ENCODE assay signal across 27 cellular contexts in the genomic region with DNA sequence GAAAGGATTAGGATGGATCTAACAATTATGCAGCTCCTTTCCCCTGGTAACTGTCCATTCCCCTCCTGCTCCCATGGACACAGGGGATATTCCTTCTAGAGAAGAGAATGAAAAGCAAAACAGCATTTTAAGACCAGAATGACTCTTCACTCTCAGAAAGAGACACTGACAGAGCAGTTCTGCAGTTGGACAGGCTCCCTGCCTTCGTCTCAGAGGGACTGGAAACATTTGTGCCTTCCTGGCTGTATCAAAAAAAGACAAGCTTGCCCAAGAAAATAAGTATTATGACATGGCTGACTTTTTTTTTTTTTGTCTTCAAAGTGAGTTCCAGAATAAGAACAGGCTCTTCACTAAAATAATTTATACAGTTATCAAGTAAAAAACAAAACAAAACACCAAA. TPM values are rescaled to one million over a fixed set of nuclear protein-coding genes. Genes with fewer than 3 reads are reported as not detected.
"Had no signal": no experiment of that assay in that cellular context is flagged by ENCODE, and none has a peak within 500 bp of the region (broad histone marks: within the 10 kb centered on the region; RNA-seq: fewer than 3 reads in every experiment).

No MANE protein-coding gene starts in this region.

- H3K27ac ChIP-seq: colonic mucosa, foreskin keratinocyte, ovary, sigmoid colon, stomach, testis, transverse colon, vagina had no signal

- H3K4me1 ChIP-seq: colonic mucosa, foreskin keratinocyte, gastroesophageal sphincter, sigmoid colon, testis, transverse colon, vagina had no signal

- DNase-seq: colonic mucosa; dermis blood vessel endothelial cell; effector memory CD4-positive, alpha-beta T cell; foreskin keratinocyte; heart left ventricle; hippocampal formation; left colon; natural killer cell; occipital lobe; ovary; posterior cingulate gyrus; retina; sigmoid colon; stimulated activated CD4-positive, alpha-beta T cell treated with anti-CD3 and anti-CD28 coated beads, Interleukin-2, amount 100 ng/mL, for 24 hours; stimulated activated CD4-positive, alpha-beta T cell treated with anti-CD3 and anti-CD28 coated beads, Interleukin-4, amount 100 ng/mL, for 24 hours; stimulated activated naive CD4-positive, alpha-beta T cell treated with Interleukin-2 at 50 U/mL for 16 hours; stomach; substantia nigra; testis; transverse colon had no signal

- H3K27me3 ChIP-seq: colonic mucosa, esophagus muscularis mucosa, foreskin keratinocyte, gastroesophageal sphincter, heart left ventricle, ovary, sigmoid colon, stomach, testis, transverse colon, vagina had no signal

- ATAC-seq: foreskin keratinocyte; gastroesophageal sphincter; left colon; natural killer cell; stimulated activated effector memory CD8-positive, alpha-beta T cell treated with anti-CD3 and anti-CD28 coated beads, Interleukin-12 subunit alpha, Interleukin-12 subunit beta, amount 100 ng/mL, for 72 hours had no signal

- H3K9me3 ChIP-seq: colonic mucosa, ovary, testis had no signal

- H3K4me3 ChIP-seq: colonic mucosa, esophagus muscularis mucosa, gastroesophageal sphincter, heart left ventricle, lung, ovary, sigmoid colon, stomach, testis, transverse colon, vagina had no signal

- H3K36me3 ChIP-seq: colonic mucosa, ovary had no signal

RNA-seq across cellular contexts. Expression of a gene that starts 9.5 kb away (rescaled TPM):
- total RNA-seq: endothelial cell of umbilical vein, pulmonary artery endothelial cell had no signal
- polyA plus RNA-seq: endothelial cell of umbilical vein had no signal
